In the genomic region with DNA sequence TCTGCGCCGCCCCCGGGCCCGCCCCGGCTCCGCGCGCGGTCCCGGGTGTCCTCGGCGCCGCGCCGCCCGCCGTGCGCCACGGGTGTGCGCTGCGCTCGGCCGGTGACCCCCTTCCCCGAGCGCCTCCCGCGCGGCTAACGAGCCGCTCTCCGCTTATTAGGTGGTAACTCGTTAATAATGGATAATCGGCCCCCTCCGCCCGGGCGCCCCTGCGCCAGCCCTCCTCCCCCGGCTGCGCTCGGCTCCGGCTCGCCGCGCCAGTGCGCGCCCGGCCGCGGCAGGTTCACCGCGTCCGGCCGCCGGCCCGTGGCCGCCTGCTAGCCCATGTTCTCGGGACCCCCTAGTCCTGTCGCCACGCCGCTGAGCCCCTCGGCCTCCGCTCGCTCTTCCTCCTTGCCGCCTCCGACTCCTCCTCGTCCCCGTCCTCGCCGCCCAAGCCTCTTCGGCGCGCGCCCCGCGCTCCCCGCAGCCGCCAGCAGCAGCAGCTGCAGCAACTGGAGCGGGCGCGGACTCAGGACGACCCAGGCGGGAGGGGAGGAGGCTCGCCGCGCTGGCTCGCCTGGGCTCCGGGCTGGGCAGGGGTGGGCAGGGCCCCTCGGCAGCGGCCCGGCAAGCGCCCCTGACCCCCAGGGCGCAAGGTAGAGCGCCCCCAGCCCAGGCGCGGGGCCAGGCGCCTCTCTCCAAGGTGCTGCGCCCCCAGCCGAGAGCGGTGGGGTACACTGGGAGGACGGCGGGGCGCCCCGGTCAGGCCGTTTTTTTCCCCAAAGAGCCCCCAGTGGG, we compare ENCODE assay signal across 9 cellular contexts. TPM values are rescaled to one million over a fixed set of nuclear protein-coding genes. Genes with fewer than 3 reads are reported as not detected.
A peak's percentile ranks its signal among the peaks of the same experiment; 100 is the strongest.
DNase-seq lines count a peak whose midpoint lies in the region; ATAC-seq, FAIRE-seq and TF ChIP-seq lines count a peak whose summit lies in the region.
"Had no signal": no experiment of that assay in that cellular context is flagged by ENCODE, and none has a peak within 500 bp of the region (broad histone marks: within the 10 kb centered on the region; RNA-seq: fewer than 3 reads in every experiment).

No MANE protein-coding gene starts in this region.

- no peak overlapping the region for H2BK5ac ChIP-seq in H1 (ENCODE audit: low read depth, low read length)

- no peaks in the 10 kb centered on the region for H3K79me1 ChIP-seq in H1 (ENCODE audit: low read depth, low read length)

- no peak overlapping the region; the same call in 1 of the 2 replicates for H3K18ac ChIP-seq in H1 (ENCODE audit: extremely low read depth, low read length)

- WGBS in H1 (ENCODE audit: extremely low coverage in 1 of 2, insufficient coverage in 1 of 2, insufficient read length in 1 of 2, insufficient replicate concordance in 2 of 2, low coverage in 1 of 2, low lambda C conversion rate in 2 of 2, missing lambda C conversion rate in 1 of 2), 2 experiments, result 1% methylated on average over 64 of the region's 104 CpGs; no CpG with 5 or more reads in 1 of the 2 experiments

- no peak overlapping the region for H2BK20ac ChIP-seq in H1 (ENCODE audit: low read length)

- no peak for FAIRE-seq in H1 (lab: Jason Lieb, UNC)

- H3K27me3 ChIP-seq in H1 (replicated peaks in 1 of 4; ENCODE audit: control insufficient read depth in 3 of 4, extremely low read depth in 1 of 4, insufficient read depth in 3 of 4, low read length in 3 of 4), result peaks cover 16 to 51% (median 49%) of the 10 kb centered on the region in 4 experiments

- no peak overlapping the region for H3K27ac ChIP-seq in H1 (ENCODE audit: low read depth, low read length)
- H3K27ac ChIP-seq: SK-N-MC had no signal

- H3K4me1 ChIP-seq in H1 (replicated peaks in 1 of 4; ENCODE audit: control insufficient read depth in 3 of 4, insufficient read depth in 4 of 4, low read length in 3 of 4), result peaks cover 6 to 16% (median 11%) of the 10 kb centered on the region in 4 experiments

- no peak for TF ChIP-seq POLR2A in H1 (IDR thresholded peaks at IDR 0.05; ENCODE audit: control extremely low read depth in 1 of 2, low read depth in 2 of 2, low read length in 2 of 2)

- no peak for TF ChIP-seq CTCF in GM13977 (IDR thresholded peaks at IDR 0.05; ENCODE audit: extremely low read depth, insufficient read depth, missing control alignments)
- TF ChIP-seq CTCF in H1 (IDR thresholded peaks at IDR 0.05; ENCODE audit: control extremely low read depth in 1 of 3, insufficient read depth in 1 of 3, low read depth in 1 of 3, low read length in 3 of 3), result no peak

- H4K91ac ChIP-seq in H1 (replicated peaks; ENCODE audit: insufficient read length, low read length), result no peak overlapping the region

- H3K14ac ChIP-seq in H1 (ENCODE audit: insufficient read length), result no peak overlapping the region

- H3K9ac ChIP-seq in H1 (replicated peaks in 1 of 4; ENCODE audit: extremely low read depth in 1 of 4, low read depth in 3 of 4, low read length in 3 of 4), result peak overlapping the region in 2 of 4 experiments; percentile 13 to 50; a peak in 1 of 7 replicates

- in situ Hi-C loops in GM13977 (cut with MboI; ENCODE audit: low pct_unique_long_range_greater_than_20kb, low sequenced_read_pairs, unreplicated experiment), result loop anchor here (25.0 kb wide), 1 partner anchor 226 kb away; no protein-coding TSS in a partner anchor

- POLR2A ChIA-PET in H1 (lab: Charles Lee; ENCODE audit: partially characterized antibody), result interaction anchor here (1.0 to 1.7 kb wide), 2 partner anchors 12 to 51 kb away, joined by 3 read pairs; no protein-coding TSS in a partner anchor

- H2BK15ac ChIP-seq in H1 (ENCODE audit: low read length), result no peak overlapping the region

- no peak overlapping the region for H3K4ac ChIP-seq in H1 (replicated peaks; ENCODE audit: insufficient read length, low read depth, low read length)

- DNase-seq in GM13977 (ENCODE audit: low spot score), result peak; percentile 51
- peak; percentile 6 for DNase-seq in NCI-H2227 treated with DMSO at 0.1 percent for 48 hours (lab: John Stamatoyannopoulos, UW)
- peak in 1 of 2 experiments; percentile 75 for DNase-seq in H1 (ENCODE audit: low read depth in 1 of 2, low spot score in 2 of 2)
- peak; percentile 79 for DNase-seq in myocyte (ENCODE audit: low read depth)
- no peak for DNase-seq in foreskin melanocyte

- H3K4me2 ChIP-seq in H1 (ENCODE audit: insufficient read depth in 1 of 2, low read depth in 2 of 2, low read length in 2 of 2), result peak overlapping the region; percentile 90 to 96

- no peak overlapping the region for H4K8ac ChIP-seq in H1 (ENCODE audit: extremely low read depth, insufficient read depth, low read length)

- H2AFZ ChIP-seq in H1 (ENCODE audit: low read length), result 0 out of 2 replicates have a peak overlapping the region, but pooled peaks have one; percentile 25

- H2AK5ac ChIP-seq in H1 (ENCODE audit: low read depth, low read length), result no peak overlapping the region

- no peak overlapping the region for H4K5ac ChIP-seq in H1 (ENCODE audit: insufficient read length, low read depth, low read length)

- H3K23ac ChIP-seq in H1 (ENCODE audit: insufficient read length), result no peak overlapping the region

- ATAC-seq in HG03460 (IDR thresholded peaks at IDR 0.05; ENCODE audit: unreplicated experiment) (no peak), HG03139 (IDR thresholded peaks at IDR 0.05; ENCODE audit: unreplicated experiment) (no peak), HG02623 (IDR thresholded peaks at IDR 0.05; ENCODE audit: unreplicated experiment) (no peak)

- TF ChIP-seq RAD21 in H1 (IDR thresholded peaks at IDR 0.05 in 1 of 2, conservative IDR thresholded peaks at IDR 0.05 in 1 of 2; ENCODE audit: low read depth in 2 of 2, low read length in 2 of 2), result no peak

- no peaks in the 10 kb centered on the region for H3K9me3 ChIP-seq in H1 (ENCODE audit: insufficient read depth in 2 of 2, low read depth in 1 of 2, low read length in 1 of 2)

- CTCF ChIA-PET in H1 (lab: Charles Lee; ENCODE audit: partially characterized antibody), result interaction anchor here (0.7 to 7.9 kb wide), 18 partner anchors 11 to 476 kb away, joined by 3 to 96 read pairs (median 3); no protein-coding TSS in a partner anchor

- no peak for TF ChIP-seq EP300 in H1 (IDR thresholded peaks at IDR 0.05; ENCODE audit: borderline replicate concordance in 1 of 2, low read depth in 2 of 2, low read length in 2 of 2)

- H2BK12ac ChIP-seq in H1 (ENCODE audit: low read depth, low read length), result no peak overlapping the region

- H4K20me1 ChIP-seq in H1 (replicated peaks in 1 of 2; ENCODE audit: control insufficient read depth in 1 of 2, insufficient read depth in 2 of 2, low read length in 2 of 2), result peaks cover 2% of the 10 kb centered on the region in 2 experiments

- no peak overlapping the region for H2BK120ac ChIP-seq in H1 (replicated peaks; ENCODE audit: low read depth, low read length)

- H3K4me3 ChIP-seq in H1 (ENCODE audit: extremely low read depth in 1 of 4, insufficient read depth in 2 of 4, low read depth in 3 of 4, low read length in 4 of 4), result peak overlapping the region; percentile 52 to 83 (median 72)

- H3K23me2 ChIP-seq in H1 (ENCODE audit: low read depth, low read length), result peaks cover 19% of the 10 kb centered on the region

- peaks cover 0 to 11% of the 10 kb centered on the region in 2 experiments; a peak in 1 of 4 replicates for H3K79me2 ChIP-seq in H1 (ENCODE audit: control insufficient read depth in 1 of 2, insufficient read depth in 2 of 2, low read length in 2 of 2)

- H3K36me3 ChIP-seq in H1 (ENCODE audit: control insufficient read depth in 2 of 4, insufficient read depth in 4 of 4, low read length in 3 of 4), result no peaks in the 10 kb centered on the region

- H3K56ac ChIP-seq in H1 (replicated peaks; ENCODE audit: insufficient read length, low read depth, low read length), result no peak overlapping the region

TF ChIP-seq in H1, 55 proteins besides CTCF, POLR2A, EP300 and RAD21:
- TF ChIP-seq KDM4A (IDR thresholded peaks at IDR 0.05; ENCODE audit: low read depth, low read length, severe bottlenecking), result peak; percentile 97
- peak; percentile 51; the same call in 1 of the 2 replicates for TF ChIP-seq RBBP5 (IDR thresholded peaks at IDR 0.05; ENCODE audit: borderline replicate concordance, low read depth, low read length)
- TF ChIP-seq JUND (IDR thresholded peaks at IDR 0.05; ENCODE audit: low read length), result no peak
- peak; percentile 15; the same call in 1 of the 2 replicates for TF ChIP-seq PHF8 (conservative IDR thresholded peaks at IDR 0.05; ENCODE audit: low read depth, low read length)
- TF ChIP-seq CTBP2 (IDR thresholded peaks at IDR 0.05; ENCODE audit: borderline replicate concordance, insufficient read depth, insufficient read length, low read length), result peak; percentile 73
- TF ChIP-seq RNF2 (IDR thresholded peaks at IDR 0.05; ENCODE audit: borderline replicate concordance, low read depth, low read length, missing control alignments, poor library complexity, severe bottlenecking), result peak; percentile 26
- TF ChIP-seq BRCA1 (IDR thresholded peaks at IDR 0.05; ENCODE audit: low read depth, low read length), result no peak

RNA-seq across cellular contexts. Expression of a gene that starts 0.6 kb away (rescaled TPM):
- total RNA-seq in H1 (2021; fragmentation: NEBNext Ultra II Directional; extraction: Animal tissue kit (Norgen Biotek cat#: 25700)), result 9.5 and 11.1 TPM in 2 replicates
- 10.2 and 11.3 TPM in 2 replicates for polyA plus RNA-seq in H1 (2011; rRNA removed)
- 6.9 TPM for polyA plus RNA-seq in H1 (2011; cell fraction: cytosol; rRNA removed)
- polyA plus RNA-seq in H1 (2011; cell fraction: nucleus; rRNA removed), result 27.2 TPM
- 7.2 to 8.6 TPM (median 8.2 TPM) in 4 replicates for polyA plus RNA-seq in H1 (2012, experiment 1 of 2)
- polyA plus RNA-seq in H1 (2012, experiment 2 of 2), result 3.5 TPM
- polyA plus RNA-seq in H1 (2013, experiment 1 of 2), result 5.2 TPM
- polyA plus RNA-seq in H1 (2013, experiment 2 of 2), result 6.0 TPM
- polyA minus RNA-seq in H1 (2011; rRNA and poly(A)+ RNA removed), result 36.9 and 38.3 TPM in 2 replicates
- polyA minus RNA-seq in H1 (2011; cell fraction: cytosol; rRNA and poly(A)+ RNA removed), result 7.7 TPM
- 70.8 TPM for polyA minus RNA-seq in H1 (2011; cell fraction: nucleus; rRNA and poly(A)+ RNA removed)
- total RNA-seq in myocyte, result 11.9 and 15.3 TPM in 2 replicates
- 31.5 TPM for polyA plus RNA-seq in myocyte (2012)
